ENCODE assay signal across 1 cellular context in the genomic region with DNA sequence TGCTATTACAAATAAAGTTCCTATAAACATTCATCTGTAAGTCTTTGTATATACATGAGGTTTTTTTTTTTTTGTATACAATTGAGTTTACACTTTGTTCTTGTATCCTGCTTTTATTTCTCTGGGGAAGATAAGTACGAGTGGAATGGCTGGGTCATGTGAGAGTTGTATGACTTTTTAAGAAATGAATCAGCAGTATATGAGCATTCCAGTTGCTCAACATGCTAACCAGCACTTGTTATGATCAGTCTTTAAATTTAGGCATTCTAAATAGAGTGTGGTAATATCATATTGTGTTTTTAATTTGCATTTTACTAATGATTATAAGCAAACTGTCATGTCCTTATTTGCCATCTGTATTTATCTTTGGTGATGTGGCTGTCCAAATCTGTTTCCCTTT.
TF ChIP-seq lines count a peak whose summit lies in the region.

No MANE protein-coding gene starts in this region.

TF ChIP-seq in SK-N-SH treated with all-trans-retinoic acid at 6 μM for 48 hours, 23 proteins besides CTCF, POLR2A, EP300 and RAD21 (continued from another document):
- TF ChIP-seq, protein P1, sequence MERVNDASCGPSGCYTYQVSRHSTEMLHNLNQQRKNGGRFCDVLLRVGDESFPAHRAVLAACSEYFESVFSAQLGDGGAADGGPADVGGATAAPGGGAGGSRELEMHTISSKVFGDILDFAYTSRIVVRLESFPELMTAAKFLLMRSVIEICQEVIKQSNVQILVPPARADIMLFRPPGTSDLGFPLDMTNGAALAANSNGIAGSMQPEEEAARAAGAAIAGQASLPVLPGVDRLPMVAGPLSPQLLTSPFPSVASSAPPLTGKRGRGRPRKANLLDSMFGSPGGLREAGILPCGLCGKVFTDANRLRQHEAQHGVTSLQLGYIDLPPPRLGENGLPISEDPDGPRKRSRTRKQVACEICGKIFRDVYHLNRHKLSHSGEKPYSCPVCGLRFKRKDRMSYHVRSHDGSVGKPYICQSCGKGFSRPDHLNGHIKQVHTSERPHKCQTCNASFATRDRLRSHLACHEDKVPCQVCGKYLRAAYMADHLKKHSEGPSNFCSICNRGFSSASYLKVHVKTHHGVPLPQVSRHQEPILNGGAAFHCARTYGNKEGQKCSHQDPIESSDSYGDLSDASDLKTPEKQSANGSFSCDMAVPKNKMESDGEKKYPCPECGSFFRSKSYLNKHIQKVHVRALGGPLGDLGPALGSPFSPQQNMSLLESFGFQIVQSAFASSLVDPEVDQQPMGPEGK (CRISPR knock-in tag; IDR thresholded peaks at IDR 0.05; ENCODE audit: borderline replicate concordance), result no peak
- TF ChIP-seq, protein P2, sequence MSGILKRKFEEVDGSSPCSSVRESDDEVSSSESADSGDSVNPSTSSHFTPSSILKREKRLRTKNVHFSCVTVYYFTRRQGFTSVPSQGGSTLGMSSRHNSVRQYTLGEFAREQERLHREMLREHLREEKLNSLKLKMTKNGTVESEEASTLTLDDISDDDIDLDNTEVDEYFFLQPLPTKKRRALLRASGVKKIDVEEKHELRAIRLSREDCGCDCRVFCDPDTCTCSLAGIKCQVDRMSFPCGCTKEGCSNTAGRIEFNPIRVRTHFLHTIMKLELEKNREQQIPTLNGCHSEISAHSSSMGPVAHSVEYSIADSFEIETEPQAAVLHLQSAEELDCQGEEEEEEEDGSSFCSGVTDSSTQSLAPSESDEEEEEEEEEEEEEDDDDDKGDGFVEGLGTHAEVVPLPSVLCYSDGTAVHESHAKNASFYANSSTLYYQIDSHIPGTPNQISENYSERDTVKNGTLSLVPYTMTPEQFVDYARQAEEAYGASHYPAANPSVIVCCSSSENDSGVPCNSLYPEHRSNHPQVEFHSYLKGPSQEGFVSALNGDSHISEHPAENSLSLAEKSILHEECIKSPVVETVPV (CRISPR knock-in tag; IDR thresholded peaks at IDR 0.05), result no peak
- TF ChIP-seq, protein P3, sequence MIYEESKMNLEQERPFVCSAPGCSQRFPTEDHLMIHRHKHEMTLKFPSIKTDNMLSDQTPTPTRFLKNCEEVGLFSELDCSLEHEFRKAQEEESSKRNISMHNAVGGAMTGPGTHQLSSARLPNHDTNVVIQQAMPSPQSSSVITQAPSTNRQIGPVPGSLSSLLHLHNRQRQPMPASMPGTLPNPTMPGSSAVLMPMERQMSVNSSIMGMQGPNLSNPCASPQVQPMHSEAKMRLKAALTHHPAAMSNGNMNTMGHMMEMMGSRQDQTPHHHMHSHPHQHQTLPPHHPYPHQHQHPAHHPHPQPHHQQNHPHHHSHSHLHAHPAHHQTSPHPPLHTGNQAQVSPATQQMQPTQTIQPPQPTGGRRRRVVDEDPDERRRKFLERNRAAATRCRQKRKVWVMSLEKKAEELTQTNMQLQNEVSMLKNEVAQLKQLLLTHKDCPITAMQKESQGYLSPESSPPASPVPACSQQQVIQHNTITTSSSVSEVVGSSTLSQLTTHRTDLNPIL (CRISPR knock-in tag; IDR thresholded peaks at IDR 0.05; ENCODE audit: low read depth), result no peak
- TF ChIP-seq BACH2 (CRISPR knock-in tag; IDR thresholded peaks at IDR 0.05; ENCODE audit: borderline replicate concordance) (no peak), ZNF70 (CRISPR knock-in tag; IDR thresholded peaks at IDR 0.05) (no peak)
